ENCODE assay signal across 14 cellular contexts in genomic region chr10:8402469-8403074, GRCh38.
A peak's percentile ranks its signal among the peaks of the same experiment; 100 is the strongest.
DNase-seq lines count a peak whose midpoint lies in the region; FAIRE-seq and TF ChIP-seq lines count a peak whose summit lies in the region.
"Had no signal": no experiment of that assay in that cellular context is flagged by ENCODE, and none has a peak within 500 bp of the region (broad histone marks: within the 10 kb centered on the region; RNA-seq: fewer than 3 reads in every experiment).

No MANE protein-coding gene starts in this region.

- peaks cover 60% of the 10 kb centered on the region for H3K4me1 Mint-ChIP-seq in activated naive CD8-positive, alpha-beta T cell treated with anti-CD3 and anti-CD28 coated beads for 36 hours
- no peaks in the 10 kb centered on the region for H3K4me1 Mint-ChIP-seq in osteocyte (ENCODE audit: unreplicated experiment)

- H3K36me3 Mint-ChIP-seq in activated naive CD8-positive, alpha-beta T cell treated with anti-CD3 and anti-CD28 coated beads for 36 hours, result no peaks in the 10 kb centered on the region
- no peaks in the 10 kb centered on the region for H3K36me3 Mint-ChIP-seq in osteocyte (ENCODE audit: unreplicated experiment)

- H3K9me3 Mint-ChIP-seq in activated naive CD8-positive, alpha-beta T cell treated with anti-CD3 and anti-CD28 coated beads for 36 hours, result no peaks in the 10 kb centered on the region
- peaks cover 4% of the 10 kb centered on the region for H3K9me3 Mint-ChIP-seq in osteocyte (ENCODE audit: unreplicated experiment)

- peak overlapping the region; percentile 55 for H3K4me3 Mint-ChIP-seq in activated naive CD8-positive, alpha-beta T cell treated with anti-CD3 and anti-CD28 coated beads for 36 hours
- no peak overlapping the region for H3K4me3 Mint-ChIP-seq in osteocyte (ENCODE audit: unreplicated experiment)
- H3K4me3 Mint-ChIP-seq: B cell had no signal

- peak; percentile 5 for FAIRE-seq in GM12892 (lab: Jason Lieb, UNC)

- no peak for DNase-seq in GM12892 (ENCODE audit: insufficient read length)
- DNase-seq in activated CD4-positive, alpha-beta T cell treated with anti-CD3 and anti-CD28 coated beads, Interleukin-2, amount 50 U/mL, for 1 hour, result peak; percentile 31
- peak; percentile 46 for DNase-seq in activated naive CD8-positive, alpha-beta T cell treated with anti-CD3 and anti-CD28 coated beads for 36 hours
- peak; percentile 62 for DNase-seq in stimulated activated CD4-positive, alpha-beta T cell treated with anti-CD3 and anti-CD28 coated beads, Interleukin-1b, Interleukin-23, amount 100 ng/mL, for 48 hours
- DNase-seq in DMS79 treated with DMSO at 0.1 percent for 48 hours (lab: John Stamatoyannopoulos, UW), result no peak
- DNase-seq in NCI-H82 treated with DMSO at 0.1 percent for 48 hours (lab: John Stamatoyannopoulos, UW; ENCODE audit: unreplicated experiment), result no peak
- DNase-seq in NCI-H2196 treated with DMSO at 0.1 percent for 48 hours (lab: John Stamatoyannopoulos, UW; ENCODE audit: unreplicated experiment), result no peak
- no peak for DNase-seq in osteocyte (ENCODE audit: extremely low spot score, unreplicated experiment)
- DNase-seq: Kasumi-1; lower lobe of right lung; NCI-H2081; NK-92 treated with Interleukin-12 subunit alpha and Interleukin-12 subunit beta, amount 100 ng/mL, for 24 hours; SJCRH30 had no signal

- peak overlapping the region; percentile 85 for H3K27ac Mint-ChIP-seq in activated naive CD8-positive, alpha-beta T cell treated with anti-CD3 and anti-CD28 coated beads for 36 hours
- H3K27ac Mint-ChIP-seq in osteocyte (ENCODE audit: unreplicated experiment), result no peak overlapping the region
- H3K27ac Mint-ChIP-seq: B cell had no signal

- H3K27me3 Mint-ChIP-seq in activated naive CD8-positive, alpha-beta T cell treated with anti-CD3 and anti-CD28 coated beads for 36 hours, result no peaks in the 10 kb centered on the region
- no peaks in the 10 kb centered on the region for H3K27me3 Mint-ChIP-seq in osteocyte (ENCODE audit: unreplicated experiment)
- H3K27me3 Mint-ChIP-seq: B cell had no signal

- TF ChIP-seq CTCF in osteocyte (IDR thresholded peaks at IDR 0.05), result no peak

- TF ChIP-seq POLR2A in GM12892 (IDR thresholded peaks at IDR 0.05; ENCODE audit: low read depth, low read length), result no peak

Comparison
In these comparisons a context has a peak if more than half of its experiments do, and no peak if none do; other contexts are left out.
1. DNase-seq: peak in activated CD4-positive, alpha-beta T cell treated with anti-CD3 and anti-CD28 coated beads, Interleukin-2, amount 50 U/mL, for 1 hour (single experiment), activated naive CD8-positive, alpha-beta T cell treated with anti-CD3 and anti-CD28 coated beads for 36 hours (single experiment) and stimulated activated CD4-positive, alpha-beta T cell treated with anti-CD3 and anti-CD28 coated beads, Interleukin-1b, Interleukin-23, amount 100 ng/mL, for 48 hours (single experiment); none in GM12892 (single experiment), DMS79 treated with DMSO at 0.1 percent for 48 hours (single experiment), NCI-H82 treated with DMSO at 0.1 percent for 48 hours (single experiment), NCI-H2196 treated with DMSO at 0.1 percent for 48 hours (single experiment) and osteocyte (single experiment).